ENCODE assay signal across 23 cellular contexts in genomic region chr17:38324732-38325131, GRCh38. TPM values are rescaled to one million over a fixed set of nuclear protein-coding genes. Genes with fewer than 3 reads are reported as not detected.
DNase-seq lines count a peak whose midpoint lies in the region; ATAC-seq and TF ChIP-seq lines count a peak whose summit lies in the region.
"Had no signal": no experiment of that assay in that cellular context is flagged by ENCODE, and none has a peak within 500 bp of the region (broad histone marks: within the 10 kb centered on the region; RNA-seq: fewer than 3 reads in every experiment).

No MANE protein-coding gene starts in this region.

- peak overlapping the region; percentile 81 for H3K27ac ChIP-seq in BLaER1
- H3K27ac ChIP-seq in endodermal cell (ENCODE audit: low read depth, low read length): peak overlapping the region; percentile 90
- H3K27ac ChIP-seq in neuronal stem cell (replicated peaks; ENCODE audit: low read length): peak overlapping the region; percentile 47
- H3K27ac ChIP-seq in gastroesophageal sphincter: peak overlapping the region in 1 of 4 donors; percentile 25
- H3K27ac ChIP-seq in heart right ventricle: no peak overlapping the region
- H3K27ac ChIP-seq: cardiac muscle cell, esophagus squamous epithelium had no signal

- no peaks in the 10 kb centered on the region for H3K79me1 ChIP-seq in neuronal stem cell (ENCODE audit: low read depth, low read length)

- peak; percentile 36 for DNase-seq in endodermal cell
- DNase-seq in neuronal stem cell (ENCODE audit: low spot score): no peak
- no peak for DNase-seq in SKM-1 treated with dmso at 0.1 percent for 144 hours (lab: John Stamatoyannopoulos, UW; ENCODE audit: unreplicated experiment)
- DNase-seq in heart right ventricle: no peak
- DNase-seq: activated CD4-positive, alpha-beta T cell treated with anti-CD3 and anti-CD28 coated beads for 4 hours; activated CD8-positive, alpha-beta memory T cell treated with anti-CD3 and anti-CD28 coated beads, Interleukin-2, amount 10 ng/mL, durations not matched to agents 7 days and 5 days; activated naive CD8-positive, alpha-beta T cell treated with anti-CD3 and anti-CD28 coated beads, Interleukin-2, amount 50 U/mL, for 24 hours; CD4-positive, CD25-positive, alpha-beta regulatory T cell; DMS53; effector CD4-positive, alpha-beta T cell; esophagus squamous epithelium; HCEC 1CT; stimulated activated CD4-positive, alpha-beta T cell treated with anti-CD3 and anti-CD28 coated beads, Interleukin-4, amount 100 ng/mL, for 24 hours had no signal

- H4K91ac ChIP-seq in neuronal stem cell (ENCODE audit: low read depth, low read length, poor library complexity): no peak overlapping the region

- H3K9me3 Mint-ChIP-seq in endodermal cell: no peaks in the 10 kb centered on the region
- H3K9me3 Mint-ChIP-seq: activated naive CD8-positive, alpha-beta T cell treated with anti-CD3 and anti-CD28 coated beads, Interleukin-2, amount 50 U/mL, for 24 hours; activated T-helper 2 cell treated with anti-CD3 and anti-CD28 coated beads, Interferon-gamma antibody, Interleukin-2, Interleukin-4, amounts not matched to agents 10 μg/mL and 5 μg/mL and 100 μg/mL, durations not matched to agents 14 hours and 24 hours and 36 hours; CD4-positive, CD25-positive, alpha-beta regulatory T cell; IgD-negative memory B cell had no signal

- no peaks in the 10 kb centered on the region for H3K9me2 ChIP-seq in Loucy (replicated peaks; ENCODE audit: low read depth, low read length)

- H3K4me3 Mint-ChIP-seq in endodermal cell: no peak overlapping the region
- H3K4me3 Mint-ChIP-seq: activated CD8-positive, alpha-beta memory T cell treated with anti-CD3 and anti-CD28 coated beads, Interleukin-2, amount 10 ng/mL, durations not matched to agents 7 days and 5 days; activated naive CD8-positive, alpha-beta T cell treated with anti-CD3 and anti-CD28 coated beads, Interleukin-2, amount 50 U/mL, for 24 hours; CD4-positive, CD25-positive, alpha-beta regulatory T cell; IgD-negative memory B cell had no signal

- peaks cover 67% of the 10 kb centered on the region for H3K4me1 ChIP-seq in BLaER1
- peaks cover 18% of the 10 kb centered on the region for H3K4me1 ChIP-seq in Loucy (ENCODE audit: insufficient read depth, low read length, poor library complexity, severe bottlenecking)
- H3K4me1 ChIP-seq in endodermal cell (ENCODE audit: control insufficient read depth, insufficient read depth, low read length): peaks cover 11% of the 10 kb centered on the region
- H3K4me1 ChIP-seq in neuronal stem cell (ENCODE audit: control insufficient read depth in 2 of 2, insufficient read depth in 1 of 2, low read depth in 1 of 2, low read length in 2 of 2): peaks cover 9 to 11% of the 10 kb centered on the region in 2 donors
- peaks cover 0 to 21% (median 4%) of the 10 kb centered on the region in 3 donors for H3K4me1 ChIP-seq in gastroesophageal sphincter
- H3K4me1 ChIP-seq in heart right ventricle: peaks cover 0 to 17% (median 10%) of the 10 kb centered on the region in 9 donors

- no peak overlapping the region for H3K23ac ChIP-seq in neuronal stem cell (ENCODE audit: low read depth, low read length, poor library complexity)

- H3K36me3 Mint-ChIP-seq in endodermal cell (ENCODE audit: low read depth): peaks cover 34% of the 10 kb centered on the region

- H3K4me2 ChIP-seq in BLaER1: peak overlapping the region; percentile 85
- peak overlapping the region; percentile 11 for H3K4me2 ChIP-seq in Loucy (ENCODE audit: low read depth, low read length, poor library complexity, severe bottlenecking)
- no peak overlapping the region for H3K4me2 ChIP-seq in neuronal stem cell (ENCODE audit: insufficient read depth, low read length, poor library complexity, severe bottlenecking)

- H3K27ac Mint-ChIP-seq in endodermal cell: peak overlapping the region; percentile 62
- H3K27ac Mint-ChIP-seq: activated CD8-positive, alpha-beta memory T cell treated with anti-CD3 and anti-CD28 coated beads, Interleukin-2, amount 10 ng/mL, durations not matched to agents 7 days and 5 days; activated naive CD8-positive, alpha-beta T cell treated with anti-CD3 and anti-CD28 coated beads, Interleukin-2, amount 50 U/mL, for 24 hours; activated T-helper 2 cell treated with anti-CD3 and anti-CD28 coated beads, Interferon-gamma antibody, Interleukin-2, Interleukin-4, amounts not matched to agents 10 μg/mL and 5 μg/mL and 100 μg/mL, durations not matched to agents 14 hours and 24 hours and 36 hours; IgD-negative memory B cell had no signal

- H3K27me3 ChIP-seq in BLaER1 (no peaks in the 10 kb centered on the region), Loucy (ENCODE audit: insufficient read depth, low read length, poor library complexity, severe bottlenecking) (no peaks in the 10 kb centered on the region), endodermal cell (ENCODE audit: control insufficient read depth, insufficient read depth, low read length, poor library complexity, severe bottlenecking) (no peaks in the 10 kb centered on the region), neuronal stem cell (ENCODE audit: control insufficient read depth in 3 of 3, insufficient read depth in 3 of 3, low read depth in 1 of 3, low read length in 3 of 3) (no peaks in the 10 kb centered on the region), gastroesophageal sphincter (peaks cover 5% of the 10 kb centered on the region), heart right ventricle (peaks cover 0 to under 1% (median 0%) of the 10 kb centered on the region in 7 donors)
- H3K27me3 ChIP-seq: cardiac muscle cell had no signal

- H3K79me2 ChIP-seq in Loucy (ENCODE audit: insufficient read depth, low read length): no peaks in the 10 kb centered on the region

- H3K9ac ChIP-seq in BLaER1: peak overlapping the region; percentile 72
- no peak overlapping the region for H3K9ac ChIP-seq in Loucy (ENCODE audit: low read depth, low read length, poor library complexity, severe bottlenecking)
- no peak overlapping the region for H3K9ac ChIP-seq in endodermal cell (ENCODE audit: extremely low read depth, low read length, poor library complexity, severe bottlenecking)
- no peak overlapping the region for H3K9ac ChIP-seq in neuronal stem cell (ENCODE audit: low read depth, low read length, poor library complexity)

- 0 out of 2 replicates have a peak overlapping the region, but pooled peaks have one; percentile 37 for H3K4me3 ChIP-seq in BLaER1
- H3K4me3 ChIP-seq in Loucy (ENCODE audit: low read length, poor library complexity, severe bottlenecking): no peak overlapping the region
- no peak overlapping the region for H3K4me3 ChIP-seq in endodermal cell (ENCODE audit: low read length)
- H3K4me3 ChIP-seq in neuronal stem cell (ENCODE audit: low read length in 2 of 2): no peak overlapping the region
- H3K4me3 ChIP-seq in gastroesophageal sphincter: no peak overlapping the region
- H3K4me3 ChIP-seq in heart right ventricle: no peak overlapping the region
- H3K4me3 ChIP-seq: cardiac muscle cell, esophagus squamous epithelium, lung, skin epidermis had no signal

- ATAC-seq in HG02588 (IDR thresholded peaks at IDR 0.05; ENCODE audit: unreplicated experiment): no peak
- ATAC-seq in gastroesophageal sphincter: no peak
- no peak for ATAC-seq in heart right ventricle
- ATAC-seq: activated CD8-positive, alpha-beta memory T cell treated with anti-CD3 and anti-CD28 coated beads, Interleukin-2, amount 10 ng/mL, durations not matched to agents 7 days and 5 days; activated naive CD8-positive, alpha-beta T cell treated with anti-CD3 and anti-CD28 coated beads, Interleukin-2, amount 50 U/mL, for 24 hours; SK-N-SH treated with all-trans-retinoic acid at 6 μM for 48 hours had no signal

- peaks cover 4% of the 10 kb centered on the region for H3K27me3 Mint-ChIP-seq in endodermal cell (ENCODE audit: insufficient read depth)
- H3K27me3 Mint-ChIP-seq: activated CD8-positive, alpha-beta memory T cell treated with anti-CD3 and anti-CD28 coated beads, Interleukin-2, amount 10 ng/mL, durations not matched to agents 7 days and 5 days; activated naive CD8-positive, alpha-beta T cell treated with anti-CD3 and anti-CD28 coated beads, Interleukin-2, amount 50 U/mL, for 24 hours; CD4-positive, CD25-positive, alpha-beta regulatory T cell had no signal

- WGBS in endodermal cell (ENCODE audit: insufficient coverage in 1 of 2, insufficient read length in 1 of 2), 2 experiments: 83 to 100% methylated on average over 1 to 2 of the region's 2 CpGs
- no CpG with 5 or more reads among the region's 2 CpGs for WGBS in neuronal stem cell (ENCODE audit: extremely low coverage in 2 of 2, insufficient read length in 2 of 2, insufficient replicate concordance in 1 of 2), 2 donors
- 75 to 90% methylated on average over 2 of the region's 2 CpGs for WGBS in gastroesophageal sphincter (ENCODE audit: low coverage in 1 of 2), 2 donors
- WGBS in heart right ventricle, 2 donors: 75 to 85% methylated on average over 2 of the region's 2 CpGs

- no peak overlapping the region for H3K14ac ChIP-seq in neuronal stem cell (ENCODE audit: low read length)

- TF ChIP-seq CTCF in Loucy (conservative IDR thresholded peaks at IDR 0.05; ENCODE audit: low read length) (no peak), endodermal cell (conservative IDR thresholded peaks at IDR 0.05) (no peak), gastroesophageal sphincter (IDR thresholded peaks at IDR 0.05) (no peak), heart right ventricle (IDR thresholded peaks at IDR 0.05) (no peak)

- no peak overlapping the region for H3K18ac ChIP-seq in neuronal stem cell (ENCODE audit: low read length)

- H2BK120ac ChIP-seq in neuronal stem cell (ENCODE audit: low read depth, low read length): no peak overlapping the region

- TF ChIP-seq POLR2A in gastroesophageal sphincter (IDR thresholded peaks at IDR 0.05): no peak

- H3K4ac ChIP-seq in neuronal stem cell (ENCODE audit: low read length): no peak overlapping the region

- no peak overlapping the region for H2AFZ ChIP-seq in Loucy (ENCODE audit: low read length)
- no peak overlapping the region for H2AFZ ChIP-seq in neuronal stem cell (ENCODE audit: low read length)

- H2AK5ac ChIP-seq in neuronal stem cell (ENCODE audit: low read depth, low read length): no peak overlapping the region

- H2BK5ac ChIP-seq in neuronal stem cell (ENCODE audit: low read length): no peak overlapping the region

- H3K36me3 ChIP-seq in BLaER1 (peaks cover 40% of the 10 kb centered on the region), Loucy (ENCODE audit: insufficient read depth, low read length) (peaks cover 13% of the 10 kb centered on the region; the same call in 1 of the 2 replicates), endodermal cell (ENCODE audit: control insufficient read depth, insufficient read depth, low read length) (peaks cover 15% of the 10 kb centered on the region), neuronal stem cell (replicated peaks in 1 of 2; ENCODE audit: control insufficient read depth in 2 of 2, insufficient read depth in 2 of 2, low read length in 2 of 2) (peaks cover 12 to 38% of the 10 kb centered on the region in 2 donors), gastroesophageal sphincter (peaks cover 0 to 45% of the 10 kb centered on the region in 2 donors), heart right ventricle (peaks cover 0 to 46% (median 9%) of the 10 kb centered on the region in 9 donors)

- intact Hi-C loops in heart right ventricle (cut with DNase I): loop anchor here in 1 of 10 donors (5.0 to 10.0 kb wide), 2 partner anchors 53 to 80 kb away; no protein-coding TSS in a partner anchor

- no peaks in the 10 kb centered on the region for H3F3A ChIP-seq in Loucy (ENCODE audit: low read depth)

- TF ChIP-seq EP300 in gastroesophageal sphincter (IDR thresholded peaks at IDR 0.05): no peak

- H4K20me1 ChIP-seq in BLaER1 (no peaks in the 10 kb centered on the region), Loucy (ENCODE audit: insufficient read depth, low read length, poor library complexity, severe bottlenecking) (no peaks in the 10 kb centered on the region)

- H4K8ac ChIP-seq in neuronal stem cell (ENCODE audit: low read depth, low read length): no peak overlapping the region

- H2BK12ac ChIP-seq in neuronal stem cell (ENCODE audit: low read length): no peak overlapping the region

- H3K9me3 ChIP-seq in BLaER1: no peaks in the 10 kb centered on the region
- H3K9me3 ChIP-seq in Loucy (ENCODE audit: insufficient read depth, low read depth, low read length): no peaks in the 10 kb centered on the region
- H3K9me3 ChIP-seq in endodermal cell (ENCODE audit: control insufficient read depth, low read length): no peaks in the 10 kb centered on the region
- no peaks in the 10 kb centered on the region for H3K9me3 ChIP-seq in neuronal stem cell (replicated peaks in 1 of 2; ENCODE audit: control insufficient read depth in 2 of 2, insufficient read depth in 1 of 2, low read depth in 1 of 2, low read length in 2 of 2)
- no peaks in the 10 kb centered on the region for H3K9me3 ChIP-seq in gastroesophageal sphincter
- H3K9me3 ChIP-seq in heart right ventricle: no peaks in the 10 kb centered on the region
- H3K9me3 ChIP-seq: esophagus squamous epithelium had no signal

- H2BK15ac ChIP-seq in neuronal stem cell (ENCODE audit: low read length): no peak overlapping the region

- H3K4me1 Mint-ChIP-seq in endodermal cell: peaks cover 19% of the 10 kb centered on the region

RNA-seq across cellular contexts. Expression of gene GPR179, which starts 19.0 kb away (rescaled TPM):
- not detected for total RNA-seq in endodermal cell
- not detected for polyA plus RNA-seq in endodermal cell (2013, experiment 1 of 2)
- 0.04 TPM for polyA plus RNA-seq in endodermal cell (2013, experiment 2 of 2)
- 0.03 TPM for polyA plus RNA-seq in neuronal stem cell (2013, experiment 1 of 2)
- 0.04 TPM for polyA plus RNA-seq in neuronal stem cell (2013, experiment 2 of 2)
- total RNA-seq in gastroesophageal sphincter: under 1 TPM in 2 of 4 donors, not detected in 2; 0.08 to 0.13 TPM
- under 1 TPM in 8 of 10 donors, not detected in 2; 0.02 to 0.09 (median 0.06) TPM for total RNA-seq in heart right ventricle
- polyA plus RNA-seq in heart right ventricle: under 1 TPM; under 0.01 to 0.22 TPM
- total RNA-seq: activated T-helper 2 cell treated with anti-CD3 and anti-CD28 coated beads, Interferon-gamma antibody, Interleukin-2, Interleukin-4, amounts not matched to agents 10 μg/mL and 5 μg/mL and 100 μg/mL, durations not matched to agents 14 hours and 24 hours and 36 hours had no signal
- polyA plus RNA-seq: cardiac muscle cell; CD4-positive, CD25-positive, alpha-beta regulatory T cell; IgD-negative memory B cell had no signal

RNA-seq across cellular contexts. Expression of gene SOCS7, which starts 26.9 kb away (rescaled TPM):
- total RNA-seq in endodermal cell (10 to 100 TPM; 24.4 to 28.1 TPM), gastroesophageal sphincter (10 to 100 TPM; 13.2 to 19.1 (median 15.7) TPM), heart right ventricle (10 to 100 TPM; 11.2 to 23.8 (median 16.3) TPM)
- 18.4 TPM for polyA plus RNA-seq in endodermal cell (2013, experiment 1 of 2)
- 16.2 TPM for polyA plus RNA-seq in endodermal cell (2013, experiment 2 of 2)
- 16.3 TPM for polyA plus RNA-seq in neuronal stem cell (2013, experiment 1 of 2)
- 16.6 TPM for polyA plus RNA-seq in neuronal stem cell (2013, experiment 2 of 2)
- 1 to 10 TPM; 2.9 to 4.0 TPM for polyA plus RNA-seq in heart right ventricle

RNA-seq across cellular contexts. Expression of gene MRPL45, which starts 27.8 kb away (rescaled TPM):
- total RNA-seq in endodermal cell: 10 to 100 TPM; 48.8 to 51.9 TPM
- polyA plus RNA-seq in endodermal cell (2013, experiment 1 of 2): 49.7 TPM
- 47.2 TPM for polyA plus RNA-seq in endodermal cell (2013, experiment 2 of 2)
- 55.5 TPM for polyA plus RNA-seq in neuronal stem cell (2013, experiment 1 of 2)
- 56.9 TPM for polyA plus RNA-seq in neuronal stem cell (2013, experiment 2 of 2)
- 10 to 100 TPM; 23.1 to 32.4 (median 28.7) TPM for total RNA-seq in gastroesophageal sphincter
- total RNA-seq in heart right ventricle: 10 to 100 TPM; 36.1 to 44.6 (median 39.9) TPM
- 10 to 100 TPM; 16.0 to 28.2 TPM for polyA plus RNA-seq in heart right ventricle

Comparison
In these comparisons a context has a peak if more than half of its experiments do, and no peak if none do; other contexts are left out.
1. H3K27ac ChIP-seq: peak in BLaER1 (single experiment), endodermal cell (single experiment) and neuronal stem cell (single experiment); none in heart right ventricle (0 of 10).